In the genomic region with DNA sequence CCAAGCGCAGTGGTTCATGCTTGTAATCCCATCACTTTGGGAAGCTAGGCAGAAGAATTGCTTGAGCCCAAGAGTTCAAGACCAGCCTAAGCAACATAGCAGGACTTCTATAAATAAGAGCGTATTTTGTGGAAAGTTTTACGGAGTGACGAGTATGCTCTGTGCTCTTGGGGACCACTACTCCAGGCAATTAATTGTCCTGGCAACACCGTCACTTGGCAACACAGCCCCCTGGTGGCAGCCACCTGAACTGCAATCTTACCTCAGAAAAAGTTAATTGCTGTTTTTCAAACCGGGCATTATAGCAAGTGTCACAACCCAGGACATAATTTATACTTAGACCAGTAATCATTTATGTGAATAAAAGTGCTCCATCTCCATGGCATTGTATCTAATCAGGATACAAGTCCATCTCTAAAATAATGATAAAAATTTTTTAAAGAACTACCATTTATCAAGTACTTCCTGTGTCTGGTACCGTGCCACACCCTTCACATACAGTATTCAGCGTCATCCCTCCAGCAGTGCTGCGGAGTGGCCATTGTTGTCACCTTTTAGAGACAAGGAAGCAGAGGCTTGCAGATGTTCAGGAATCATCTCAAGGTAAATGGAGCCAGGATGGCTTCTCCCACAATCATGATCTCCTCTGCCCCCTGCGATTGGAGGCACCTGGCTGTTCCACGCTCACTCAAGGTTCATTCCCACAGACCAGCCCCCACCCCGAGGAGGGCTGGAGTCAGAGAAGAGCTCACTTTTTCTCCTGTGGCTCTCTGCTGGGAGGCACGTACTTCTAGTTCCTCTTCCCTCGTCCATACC, we compare ENCODE assay signal across 8 cellular contexts. TPM values are rescaled to one million over a fixed set of nuclear protein-coding genes. Genes with fewer than 3 reads are reported as not detected.
DNase-seq lines count a peak whose midpoint lies in the region; ATAC-seq and TF ChIP-seq lines count a peak whose summit lies in the region.

No MANE protein-coding gene starts in this region.

- DNase-seq in NCI-H510A treated with DMSO at 0.1 percent for 48 hours (lab: John Stamatoyannopoulos, UW): peak; percentile 67
- no peak for DNase-seq in NCI-H510A (lab: John Stamatoyannopoulos, UW)
- peak; percentile 21 for DNase-seq in NCI-H524 treated with DMSO at 0.1 percent for 48 hours (lab: John Stamatoyannopoulos, UW)
- peak; percentile 74 for DNase-seq in activated CD4-positive, alpha-beta memory T cell treated with anti-CD3 and anti-CD28 coated beads, Interleukin-2, amount 10 ng/mL, durations not matched to agents 7 days and 5 days
- peak; percentile 92 for DNase-seq in endodermal cell
- DNase-seq in myocyte (ENCODE audit: low read depth): peak; percentile 33
- peak; percentile 26 to 77 (median 52) for DNase-seq in stimulated activated naive CD4-positive, alpha-beta T cell (lab: John Stamatoyannopoulos, UW)

- H3K27me3 Mint-ChIP-seq in activated CD4-positive, alpha-beta memory T cell treated with anti-CD3 and anti-CD28 coated beads, Interleukin-2, amount 10 ng/mL, durations not matched to agents 7 days and 5 days: peaks cover 40% of the 10 kb centered on the region
- H3K27me3 Mint-ChIP-seq in endodermal cell (ENCODE audit: insufficient read depth): peaks cover 14% of the 10 kb centered on the region

- no peaks in the 10 kb centered on the region for H3K9me3 Mint-ChIP-seq in activated CD4-positive, alpha-beta memory T cell treated with anti-CD3 and anti-CD28 coated beads, Interleukin-2, amount 10 ng/mL, durations not matched to agents 7 days and 5 days
- no peaks in the 10 kb centered on the region for H3K9me3 Mint-ChIP-seq in endodermal cell

- H3K36me3 Mint-ChIP-seq in activated CD4-positive, alpha-beta memory T cell treated with anti-CD3 and anti-CD28 coated beads, Interleukin-2, amount 10 ng/mL, durations not matched to agents 7 days and 5 days (ENCODE audit: low read depth): no peaks in the 10 kb centered on the region
- no peaks in the 10 kb centered on the region for H3K36me3 Mint-ChIP-seq in endodermal cell (ENCODE audit: low read depth)

- H3K9ac ChIP-seq in endodermal cell (ENCODE audit: extremely low read depth, low read length, poor library complexity, severe bottlenecking): no peak overlapping the region

- H3K4me1 ChIP-seq in endodermal cell (ENCODE audit: control insufficient read depth, insufficient read depth, low read length): peaks cover 3% of the 10 kb centered on the region

- H3K36me3 ChIP-seq in endodermal cell (ENCODE audit: control insufficient read depth, insufficient read depth, low read length): no peaks in the 10 kb centered on the region

- CTCF ChIA-PET in activated CD4-positive, alpha-beta memory T cell treated with anti-CD3 and anti-CD28 coated beads, Interleukin-2, amount 10 ng/mL, durations not matched to agents 7 days and 5 days (lab: Charles Lee): interaction anchor here (0.6 to 2.4 kb wide), 10 partner anchors 13 to 286 kb away, joined by 3 to 13 read pairs (median 4); a partner anchor contains a TSS

- no peak overlapping the region for H3K4me3 Mint-ChIP-seq in activated CD4-positive, alpha-beta memory T cell treated with anti-CD3 and anti-CD28 coated beads, Interleukin-2, amount 10 ng/mL, durations not matched to agents 7 days and 5 days
- H3K4me3 Mint-ChIP-seq in endodermal cell: no peak overlapping the region

- no peak overlapping the region for H3K4me3 ChIP-seq in endodermal cell (ENCODE audit: low read length)

- POLR2A ChIA-PET in activated CD4-positive, alpha-beta memory T cell treated with anti-CD3 and anti-CD28 coated beads, Interleukin-2, amount 10 ng/mL, durations not matched to agents 7 days and 5 days (lab: Charles Lee): interaction anchor here (1.0 to 1.2 kb wide), 2 partner anchors 70 to 286 kb away, joined by 3 to 4 read pairs; a partner anchor contains a TSS

- H3K9me3 ChIP-seq in endodermal cell (ENCODE audit: control insufficient read depth, low read length): no peaks in the 10 kb centered on the region

- 59 to 61% methylated on average over 9 to 14 of the region's 14 CpGs for WGBS in endodermal cell (ENCODE audit: insufficient coverage in 1 of 2, insufficient read length in 1 of 2), 2 experiments

- H3K27ac ChIP-seq in endodermal cell (ENCODE audit: low read depth, low read length): no peak overlapping the region

- no peak for ATAC-seq in GM21367 (IDR thresholded peaks at IDR 0.05; ENCODE audit: unreplicated experiment)

- peak; percentile 97 for TF ChIP-seq CTCF in endodermal cell (conservative IDR thresholded peaks at IDR 0.05)

- H3K27ac Mint-ChIP-seq in activated CD4-positive, alpha-beta memory T cell treated with anti-CD3 and anti-CD28 coated beads, Interleukin-2, amount 10 ng/mL, durations not matched to agents 7 days and 5 days: no peak overlapping the region
- H3K27ac Mint-ChIP-seq in endodermal cell: no peak overlapping the region

- no peaks in the 10 kb centered on the region for H3K27me3 ChIP-seq in endodermal cell (ENCODE audit: control insufficient read depth, insufficient read depth, low read length, poor library complexity, severe bottlenecking)

- peaks cover 24% of the 10 kb centered on the region for H3K4me1 Mint-ChIP-seq in activated CD4-positive, alpha-beta memory T cell treated with anti-CD3 and anti-CD28 coated beads, Interleukin-2, amount 10 ng/mL, durations not matched to agents 7 days and 5 days
- H3K4me1 Mint-ChIP-seq in endodermal cell: no peaks in the 10 kb centered on the region

RNA-seq across cellular contexts. Expression of a gene that starts 34.5 kb away (rescaled TPM):
- total RNA-seq in activated CD4-positive, alpha-beta memory T cell treated with anti-CD3 and anti-CD28 coated beads, Interleukin-2, amount 10 ng/mL, durations not matched to agents 7 days and 5 days: not detected
- total RNA-seq in endodermal cell (not detected), myocyte (not detected in 2 replicates)
- not detected for polyA plus RNA-seq in endodermal cell (2013, experiment 1 of 2)
- polyA plus RNA-seq in endodermal cell (2013, experiment 2 of 2): not detected
- polyA plus RNA-seq in myocyte (2012): not detected

RNA-seq across cellular contexts. Expression of a gene that starts 39.0 kb away (rescaled TPM):
- total RNA-seq in activated CD4-positive, alpha-beta memory T cell treated with anti-CD3 and anti-CD28 coated beads, Interleukin-2, amount 10 ng/mL, durations not matched to agents 7 days and 5 days: not detected
- total RNA-seq in endodermal cell: not detected
- polyA plus RNA-seq in endodermal cell (2013, experiment 1 of 2): not detected
- not detected for polyA plus RNA-seq in endodermal cell (2013, experiment 2 of 2)
- not detected in 2 replicates for total RNA-seq in myocyte
- polyA plus RNA-seq in myocyte (2012): not detected
